In genomic region chr5:55623789-55624188, GRCh38 we compare ENCODE assay signal across 16 cellular contexts.
A peak's percentile ranks its signal among the peaks of the same experiment; 100 is the strongest.
DNase-seq lines count a peak whose midpoint lies in the region; ATAC-seq and TF ChIP-seq lines count a peak whose summit lies in the region.
"Had no signal": no experiment of that assay in that cellular context is flagged by ENCODE, and none has a peak within 500 bp of the region (broad histone marks: within the 10 kb centered on the region; RNA-seq: fewer than 3 reads in every experiment).

No MANE protein-coding gene starts in this region.

- H3K27ac ChIP-seq in GM23338 (ENCODE audit: low read depth) (peak overlapping the region; percentile 94; the same call in 1 of the 2 replicates), HUES48 (ENCODE audit: low read depth, low read length) (peak overlapping the region; percentile 93), trophoblast cell (ENCODE audit: low read depth, low read length) (peak overlapping the region; percentile 80), A673 (ENCODE audit: low read depth, low read length, poor library complexity, severe bottlenecking) (no peak overlapping the region)
- H3K27ac ChIP-seq: C4-2B had no signal

- H3K36me3 Mint-ChIP-seq in GM23338 (ENCODE audit: low read depth) (no peaks in the 10 kb centered on the region), WTC11 (no peaks in the 10 kb centered on the region)
- H3K36me3 Mint-ChIP-seq in natural killer cell treated with Interleukin-12 subunit alpha and Interleukin-12 subunit beta and Interleukin-15 and Interleukin-18, amount 100 ng/mL, for 72 hours, result no peaks in the 10 kb centered on the region

- peak overlapping the region; percentile 69 for H3K4ac ChIP-seq in trophoblast cell (ENCODE audit: low read depth, low read length)

- H2AFZ ChIP-seq in GM23338 (no peak overlapping the region), trophoblast cell (ENCODE audit: insufficient read depth, low read length, poor library complexity) (no peak overlapping the region)

- no peak overlapping the region for H2AK5ac ChIP-seq in trophoblast cell (ENCODE audit: low read length)

- H3K9ac ChIP-seq in HUES48 (ENCODE audit: low read depth, low read length) (no peak overlapping the region), trophoblast cell (ENCODE audit: low read length) (no peak overlapping the region)

- peak overlapping the region; percentile 89 for H4K91ac ChIP-seq in trophoblast cell (ENCODE audit: low read depth, low read length)

- no peak for DNase-seq in GM23338 (ENCODE audit: low spot score)
- DNase-seq in WTC11 (ENCODE audit: low spot score), result no peak
- no peak for DNase-seq in trophoblast cell
- no peak for DNase-seq in A673 (ENCODE audit: low spot score)
- no peak for DNase-seq in natural killer cell treated with Interleukin-12 subunit alpha and Interleukin-12 subunit beta and Interleukin-15 and Interleukin-18, amount 100 ng/mL, for 72 hours (ENCODE audit: low spot score)
- DNase-seq in activated CD4-positive, CD25-positive, alpha-beta regulatory T cell (lab: John Stamatoyannopoulos, UW), result no peak
- DNase-seq: BE2C; CD4-positive, alpha-beta memory T cell; DMS153; DND-41; GF-D8; H7; KG1 had no signal

- H3K4me2 ChIP-seq in GM23338 (no peak overlapping the region), trophoblast cell (ENCODE audit: low read length) (no peak overlapping the region)

- no peaks in the 10 kb centered on the region for H3F3A ChIP-seq in GM23338 (replicated peaks; ENCODE audit: low read depth)

- H3K4me1 Mint-ChIP-seq in GM23338, result peaks cover 44% of the 10 kb centered on the region
- H3K4me1 Mint-ChIP-seq in WTC11, result peaks cover 52% of the 10 kb centered on the region
- no peaks in the 10 kb centered on the region for H3K4me1 Mint-ChIP-seq in natural killer cell treated with Interleukin-12 subunit alpha and Interleukin-12 subunit beta and Interleukin-15 and Interleukin-18, amount 100 ng/mL, for 72 hours (ENCODE audit: low read depth in 2 of 2)
- H3K4me1 Mint-ChIP-seq: CD4-positive, alpha-beta memory T cell; IgD-negative memory B cell had no signal

- H2BK5ac ChIP-seq in trophoblast cell (ENCODE audit: low read depth, low read length, poor library complexity), result peak overlapping the region; percentile 84

- no peaks in the 10 kb centered on the region for H3K9me3 ChIP-seq in HUES48 (ENCODE audit: control insufficient read depth, insufficient read depth, low read length)
- H3K9me3 ChIP-seq in trophoblast cell (ENCODE audit: insufficient read depth, low read depth, low read length), result no peaks in the 10 kb centered on the region
- H3K9me3 ChIP-seq in A673 (ENCODE audit: low read depth, low read length, poor library complexity, severe bottlenecking), result no peaks in the 10 kb centered on the region
- H3K9me3 ChIP-seq: BE2C had no signal

- H3K9me2 ChIP-seq in GM23338 (ENCODE audit: insufficient read depth), result no peaks in the 10 kb centered on the region

- no peak overlapping the region for H4K8ac ChIP-seq in trophoblast cell (ENCODE audit: low read depth, low read length)

- H3K18ac ChIP-seq in trophoblast cell (ENCODE audit: low read length), result no peak overlapping the region

- no peaks in the 10 kb centered on the region for H3K27me3 Mint-ChIP-seq in GM23338 (ENCODE audit: insufficient read depth, low read depth, poor library complexity)
- H3K27me3 Mint-ChIP-seq in WTC11 (ENCODE audit: low read depth), result no peaks in the 10 kb centered on the region
- no peaks in the 10 kb centered on the region for H3K27me3 Mint-ChIP-seq in natural killer cell treated with Interleukin-12 subunit alpha and Interleukin-12 subunit beta and Interleukin-15 and Interleukin-18, amount 100 ng/mL, for 72 hours
- H3K27me3 Mint-ChIP-seq: CD4-positive, alpha-beta memory T cell; IgD-negative memory B cell had no signal

- no peaks in the 10 kb centered on the region for H4K20me1 ChIP-seq in GM23338 (replicated peaks; ENCODE audit: insufficient read depth)

- ATAC-seq in GM23338, result no peak
- no peak for ATAC-seq in WTC11
- ATAC-seq in natural killer cell treated with Interleukin-12 subunit alpha and Interleukin-12 subunit beta and Interleukin-15 and Interleukin-18, amount 100 ng/mL, for 72 hours, result no peak

- H3K4me3 Mint-ChIP-seq in GM23338 (no peak overlapping the region), WTC11 (no peak overlapping the region)
- no peak overlapping the region for H3K4me3 Mint-ChIP-seq in natural killer cell treated with Interleukin-12 subunit alpha and Interleukin-12 subunit beta and Interleukin-15 and Interleukin-18, amount 100 ng/mL, for 72 hours
- H3K4me3 Mint-ChIP-seq: CD4-positive, alpha-beta memory T cell; IgD-negative memory B cell had no signal

- H3K9me3 Mint-ChIP-seq in GM23338 (no peaks in the 10 kb centered on the region), WTC11 (no peaks in the 10 kb centered on the region)
- no peaks in the 10 kb centered on the region for H3K9me3 Mint-ChIP-seq in natural killer cell treated with Interleukin-12 subunit alpha and Interleukin-12 subunit beta and Interleukin-15 and Interleukin-18, amount 100 ng/mL, for 72 hours
- H3K9me3 Mint-ChIP-seq: CD4-positive, alpha-beta memory T cell; IgD-negative memory B cell had no signal

- intact Hi-C loops in A673 (cut with micrococcal nuclease; ENCODE audit: unreplicated experiment), result no loop called here

- H3K23ac ChIP-seq in trophoblast cell (ENCODE audit: low read length), result no peak overlapping the region

- H3K79me2 ChIP-seq in GM23338 (replicated peaks; ENCODE audit: insufficient read depth), result no peaks in the 10 kb centered on the region
- peaks cover 5% of the 10 kb centered on the region for H3K79me2 ChIP-seq in trophoblast cell (ENCODE audit: control insufficient read depth, insufficient read depth, low read length, poor library complexity)

- no peak for TF ChIP-seq CTCF in GM23338 (conservative IDR thresholded peaks at IDR 0.05; ENCODE audit: low read depth in 2 of 2)
- TF ChIP-seq CTCF in WTC11 (IDR thresholded peaks at IDR 0.05), result no peak
- TF ChIP-seq CTCF in A673 (conservative IDR thresholded peaks at IDR 0.05; ENCODE audit: low read depth, low read length), result no peak

- H4K12ac ChIP-seq in trophoblast cell (ENCODE audit: low read depth, low read length), result no peak overlapping the region

- H3K27ac Mint-ChIP-seq in GM23338, result peak overlapping the region; percentile 97; the same call in 1 of the 2 replicates
- peak overlapping the region; percentile 99 for H3K27ac Mint-ChIP-seq in WTC11
- no peak overlapping the region for H3K27ac Mint-ChIP-seq in natural killer cell treated with Interleukin-12 subunit alpha and Interleukin-12 subunit beta and Interleukin-15 and Interleukin-18, amount 100 ng/mL, for 72 hours
- H3K27ac Mint-ChIP-seq: CD4-positive, alpha-beta memory T cell; IgD-negative memory B cell had no signal

- POLR2A ChIA-PET in WTC11 (lab: Charles Lee) (no interaction called here), A673 (lab: Charles Lee; ENCODE audit: low non-redundant PET) (no interaction called here)

- H2BK120ac ChIP-seq in trophoblast cell (ENCODE audit: insufficient read depth, low read length, poor library complexity), result peak overlapping the region; percentile 86

- H3K14ac ChIP-seq in trophoblast cell (ENCODE audit: low read length), result peak overlapping the region; percentile 66

- H3K4me1 ChIP-seq in GM23338 (ENCODE audit: insufficient read depth) (peaks cover 41% of the 10 kb centered on the region), HUES48 (ENCODE audit: control insufficient read depth, insufficient read depth, low read length) (peaks cover 45% of the 10 kb centered on the region), trophoblast cell (ENCODE audit: control insufficient read depth in 1 of 2, insufficient read depth in 2 of 2, low read length in 2 of 2) (peaks cover 11 to 14% of the 10 kb centered on the region in 2 experiments), A673 (ENCODE audit: insufficient read depth, low read length, poor library complexity, severe bottlenecking) (peaks cover 26% of the 10 kb centered on the region)

- no peak overlapping the region for H3K4me3 ChIP-seq in GM23338
- no peak overlapping the region for H3K4me3 ChIP-seq in HUES48 (ENCODE audit: low read depth, low read length)
- H3K4me3 ChIP-seq in trophoblast cell (ENCODE audit: low read depth, low read length), result no peak overlapping the region
- H3K4me3 ChIP-seq in A673 (ENCODE audit: low read depth, low read length, poor library complexity, severe bottlenecking), result no peak overlapping the region

- no CpG with 5 or more reads among the region's 1 CpG for WGBS in trophoblast cell (ENCODE audit: extremely low coverage, insufficient coverage, insufficient read length)

- CTCF ChIA-PET in WTC11 (lab: Charles Lee), result no interaction called here
- CTCF ChIA-PET in A673 (lab: Charles Lee), result no interaction called here

- H3K79me1 ChIP-seq in trophoblast cell (ENCODE audit: low read length), result peaks cover 18% of the 10 kb centered on the region

- H2BK12ac ChIP-seq in trophoblast cell (ENCODE audit: low read length), result peak overlapping the region; percentile 71

- H3K27me3 ChIP-seq in GM23338 (ENCODE audit: insufficient read depth) (no peaks in the 10 kb centered on the region), HUES48 (ENCODE audit: control insufficient read depth, insufficient read depth, low read length) (no peaks in the 10 kb centered on the region), trophoblast cell (ENCODE audit: insufficient read depth, low read length) (no peaks in the 10 kb centered on the region), A673 (replicated peaks; ENCODE audit: insufficient read depth, low read depth, low read length, poor library complexity) (no peaks in the 10 kb centered on the region)
- H3K27me3 ChIP-seq: BE2C had no signal

- no TSS peak for BruUV-seq in A673 (replicated peaks; lab: Mats Ljungman, UMichigan)

- H3K36me3 ChIP-seq in GM23338 (ENCODE audit: insufficient read depth) (no peaks in the 10 kb centered on the region), HUES48 (ENCODE audit: control insufficient read depth, insufficient read depth, low read length) (no peaks in the 10 kb centered on the region), trophoblast cell (ENCODE audit: control insufficient read depth in 1 of 2, insufficient read depth in 2 of 2, low read length in 2 of 2) (no peaks in the 10 kb centered on the region), A673 (ENCODE audit: insufficient read depth, low read length, poor library complexity, severe bottlenecking) (no peaks in the 10 kb centered on the region)
- H3K36me3 ChIP-seq: BE2C had no signal

TF ChIP-seq in GM23338, 12 proteins besides CTCF, POLR2A, EP300 and RAD21 (continues in another document):
- TF ChIP-seq STAT1 (IDR thresholded peaks at IDR 0.05; ENCODE audit: unreplicated experiment), result no peak

TF ChIP-seq in WTC11, 78 proteins besides CTCF, POLR2A, EP300 and RAD21 (continues in another document):
- TF ChIP-seq TCF7 (CRISPR knock-in tag; IDR thresholded peaks at IDR 0.05; ENCODE audit: low read depth), result no peak
- TF ChIP-seq ZNF423 (CRISPR knock-in tag; IDR thresholded peaks at IDR 0.05), result no peak
- TF ChIP-seq SMAD4 (CRISPR knock-in tag; IDR thresholded peaks at IDR 0.05), result no peak

Comparison
In these comparisons a context has a peak if more than half of its experiments do, and no peak if none do; other contexts are left out.
1. H3K27ac Mint-ChIP-seq: peak in GM23338 (single experiment) and WTC11 (single experiment); none in natural killer cell treated with Interleukin-12 subunit alpha and Interleukin-12 subunit beta and Interleukin-15 and Interleukin-18, amount 100 ng/mL, for 72 hours (0 of 2).